In the genomic region with DNA sequence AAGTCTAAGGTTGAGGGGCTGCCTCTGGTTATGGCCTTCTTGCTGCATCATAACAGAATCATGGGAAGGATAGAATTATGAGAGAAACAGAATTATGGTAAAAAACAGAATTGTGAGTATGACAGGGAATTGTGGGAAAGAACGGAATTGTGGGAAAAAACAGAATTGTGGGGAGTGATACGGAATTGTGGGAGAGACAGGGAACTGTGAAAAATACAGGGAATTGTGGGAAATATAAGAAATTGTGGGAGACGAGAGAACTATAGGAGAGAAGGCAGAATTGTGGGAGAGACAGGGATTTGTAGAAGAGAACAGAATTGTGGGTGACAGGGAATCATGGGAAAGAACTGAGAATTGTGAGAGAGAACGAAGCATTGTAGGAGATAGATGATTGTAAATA, we compare ENCODE assay signal across 30 cellular contexts.
"Had no signal": no experiment of that assay in that cellular context is flagged by ENCODE, and none has a peak within 500 bp of the region (broad histone marks: within the 10 kb centered on the region; RNA-seq: fewer than 3 reads in every experiment).

No MANE protein-coding gene starts in this region.

- H3K27ac ChIP-seq: adrenal gland, ascending aorta, body of pancreas, brain microvascular endothelial cell, breast epithelium, cardiac muscle cell had no signal

- H3K27me3 ChIP-seq: adrenal gland, ascending aorta, body of pancreas, brain microvascular endothelial cell, cardiac muscle cell had no signal

- H3K9me3 ChIP-seq: adrenal gland, ascending aorta, body of pancreas, breast epithelium had no signal

- H3K36me3 ChIP-seq: adrenal gland, ascending aorta, brain microvascular endothelial cell, breast epithelium, cardiac muscle cell had no signal

- H3K4me1 ChIP-seq: adrenal gland, ascending aorta, body of pancreas, breast epithelium had no signal

- DNase-seq: activated effector memory CD4-positive, alpha-beta T cell treated with anti-CD3 and anti-CD28 coated beads, Interleukin-2, amount 50 U/mL, for 16 hours; activated effector memory CD4-positive, alpha-beta T cell treated with Interleukin-2 at 50 U/mL for 16 hours; activated gamma-delta T cell; activated gamma-delta T cell treated with Interleukin-2 at 50 U/mL for 16 hours; activated naive CD4-positive, alpha-beta T cell; activated naive CD4-positive, alpha-beta T cell treated with anti-CD3 and anti-CD28 coated beads for 36 hours; activated naive CD4-positive, alpha-beta T cell treated with anti-CD3 and anti-CD28 coated beads, Interleukin-2, amount 10 ng/mL, durations not matched to agents 7 days and 5 days; activated naive CD4-positive, alpha-beta T cell treated with anti-CD3 and anti-CD28 coated beads, Interleukin-2, amount 50 U/mL, for 16 hours; activated naive CD4-positive, alpha-beta T cell treated with Interleukin-2 at 50 U/mL for 16 hours; activated naive CD8-positive, alpha-beta T cell treated with anti-CD3 and anti-CD28 coated beads for 36 hours; activated naive CD8-positive, alpha-beta T cell treated with anti-CD3 and anti-CD28 coated beads, Interleukin-2, amount 10 ng/mL, durations not matched to agents 7 days and 5 days; activated naive CD8-positive, alpha-beta T cell treated with anti-CD3 and anti-CD28 coated beads, Interleukin-2, amount 50 U/mL, for 24 hours; activated T-cell treated with anti-CD3 and anti-CD28 coated beads, Interleukin-2, amount 50 U/mL, for 1 hour; activated T-cell treated with anti-CD3 and anti-CD28 coated beads, Interleukin-2, amount 50 U/mL, for 24 hours; activated T-cell treated with anti-CD3 and anti-CD28 coated beads, Interleukin-2, amount 50 U/mL, for 4 hours; activated T-cell treated with anti-CD3 and anti-CD28 coated beads, Interleukin-2, amount 50 U/mL, for 48 hours; activated T-cell treated with anti-CD3 and anti-CD28 coated beads, Interleukin-2, amount 50 U/mL, for 72 hours; adrenal gland; amniotic stem cell; amygdala; anterior cingulate cortex; aorta; body of pancreas; brain microvascular endothelial cell; caudate nucleus; central memory CD4-positive, alpha-beta T cell; cerebellar nuclear complex had no signal

- H3K4me3 ChIP-seq: adrenal gland, ascending aorta, body of pancreas, breast epithelium, cardiac muscle cell had no signal
